In genomic region chr1:153790282-153790995, GRCh38 we compare ENCODE assay signal across 9 cellular contexts. TPM values are rescaled to one million over a fixed set of nuclear protein-coding genes. Genes with fewer than 3 reads are reported as not detected.
DNase-seq lines count a peak whose midpoint lies in the region; ATAC-seq and TF ChIP-seq lines count a peak whose summit lies in the region.
"Had no signal": no experiment of that assay in that cellular context is flagged by ENCODE, and none has a peak within 500 bp of the region (broad histone marks: within the 10 kb centered on the region; RNA-seq: fewer than 3 reads in every experiment).

No MANE protein-coding gene starts in this region.

- peaks cover 23% of the 10 kb centered on the region for H4K20me1 ChIP-seq in neural progenitor cell (ENCODE audit: low read depth)

- H3K4me1 Mint-ChIP-seq in neural progenitor cell: peaks cover 46% of the 10 kb centered on the region

- peaks cover 5% of the 10 kb centered on the region for H3K27me3 Mint-ChIP-seq in neural progenitor cell (ENCODE audit: insufficient read depth, low read depth)

- TF ChIP-seq CTCF in AG04450 (IDR thresholded peaks at IDR 0.05; ENCODE audit: low read depth, low read length) (no peak), neural progenitor cell (IDR thresholded peaks at IDR 0.05) (no peak)

- DNase-seq in AG04450 (ENCODE audit: low read depth, low spot score): peak; percentile 62
- peak in 1 of 2 experiments; percentile 25 for DNase-seq in SJSA1 (ENCODE audit: low read depth in 1 of 2, low spot score in 2 of 2)
- DNase-seq in fibroblast of gingiva (ENCODE audit: low read depth): peak; percentile 88
- no peak for DNase-seq in neural progenitor cell (ENCODE audit: low spot score)
- DNase-seq in NCI-H1930 (lab: John Stamatoyannopoulos, UW): no peak
- no peak for DNase-seq in activated CD4-positive, CD25-positive, alpha-beta regulatory T cell treated with anti-CD3 and anti-CD28 coated beads, Interleukin-2, amount 50 U/mL, for 72 hours

- no peaks in the 10 kb centered on the region for H3K27me3 ChIP-seq in AG04450 (ENCODE audit: control insufficient read depth, insufficient read depth, low read length)
- no peaks in the 10 kb centered on the region for H3K27me3 ChIP-seq in SJSA1 (replicated peaks)
- H3K27me3 ChIP-seq in neural progenitor cell: no peaks in the 10 kb centered on the region

- CTCF ChIA-PET in AG04450 (lab: Charles Lee): interaction anchor here (1.1 to 3.0 kb wide), 4 partner anchors 156 to 218 kb away, joined by 3 to 10 read pairs (median 5); partner anchors contain the start of genes DENND4B and RAB13

- no peaks in the 10 kb centered on the region for H3K36me3 Mint-ChIP-seq in neural progenitor cell

- H3K4me2 ChIP-seq in neural progenitor cell: no peak overlapping the region

- no peak overlapping the region for H3K9ac ChIP-seq in neural progenitor cell

- peak overlapping the region; percentile 53 for H3K27ac Mint-ChIP-seq in neural progenitor cell

- no peak overlapping the region for H3K4me3 Mint-ChIP-seq in neural progenitor cell
- H3K4me3 Mint-ChIP-seq: central memory CD8-positive, alpha-beta T cell had no signal

- H3K36me3 ChIP-seq in SJSA1 (no peaks in the 10 kb centered on the region), neural progenitor cell (no peaks in the 10 kb centered on the region)

- H3K9me3 Mint-ChIP-seq in neural progenitor cell: no peaks in the 10 kb centered on the region
- H3K9me3 Mint-ChIP-seq: central memory CD8-positive, alpha-beta T cell had no signal

- POLR2A ChIA-PET in AG04450 (lab: Yijun Ruan, JAX): interaction anchor here (1.0 to 1.3 kb wide), 5 partner anchors 15 to 200 kb away, joined by 3 to 5 read pairs (median 4); partner anchors contain the start of genes CRTC2, GATAD2B, RPS27 and SLC27A3

- ATAC-seq in GM19324 (IDR thresholded peaks at IDR 0.05; ENCODE audit: low FRiP score, unreplicated experiment) (peak; percentile 7), HG03571 (IDR thresholded peaks at IDR 0.05; ENCODE audit: unreplicated experiment) (no peak)

- peaks cover 21% of the 10 kb centered on the region for H3K4me1 ChIP-seq in SJSA1 (replicated peaks)
- H3K4me1 ChIP-seq in neural progenitor cell: peaks cover 29% of the 10 kb centered on the region

- peaks cover 20% of the 10 kb centered on the region for H3F3A ChIP-seq in neural progenitor cell (ENCODE audit: low read depth)

- H3K4me3 ChIP-seq in AG04450 (ENCODE audit: low read depth, low read length): peak overlapping the region; percentile 41
- H3K4me3 ChIP-seq in SJSA1: no peak overlapping the region
- no peak overlapping the region for H3K4me3 ChIP-seq in neural progenitor cell

- H3K9me3 ChIP-seq in AG04450 (ENCODE audit: control insufficient read depth, insufficient read depth, low read length): peaks cover 4% of the 10 kb centered on the region; the same call in 1 of the 2 replicates
- no peaks in the 10 kb centered on the region for H3K9me3 ChIP-seq in SJSA1 (replicated peaks)
- no peaks in the 10 kb centered on the region for H3K9me3 ChIP-seq in neural progenitor cell (ENCODE audit: low read depth)

- no peaks in the 10 kb centered on the region for H3K79me2 ChIP-seq in neural progenitor cell (ENCODE audit: low read depth)

- H2AFZ ChIP-seq in neural progenitor cell (replicated peaks): no peak overlapping the region

- H3K27ac ChIP-seq in AG04450 (ENCODE audit: low read depth, low read length) (peak overlapping the region; percentile 99), SJSA1 (peak overlapping the region; percentile 36; the same call in 1 of the 2 replicates), neural progenitor cell (no peak overlapping the region)

RNA-seq across cellular contexts. Expression of gene SLC27A3, which starts 15.2 kb away (rescaled TPM):
- polyA plus RNA-seq in AG04450 (2011; rRNA removed): 9.9 and 14.3 TPM in 2 replicates
- polyA minus RNA-seq in AG04450 (2011; rRNA and poly(A)+ RNA removed): 12.6 and 12.9 TPM in 2 replicates
- total RNA-seq in SJSA1 (2014; rRNA removed; shearing (Covaris generic)): 5.7 and 11.9 TPM in 2 replicates
- 8.2 and 10.1 TPM in 2 replicates for total RNA-seq in neural progenitor cell (ENCODE audit: low replicate concordance)

Comparison
In these comparisons a context has a peak if more than half of its experiments do, and no peak if none do; other contexts are left out.
1. DNase-seq: peak in AG04450 (single experiment) and fibroblast of gingiva (single experiment); none in neural progenitor cell (single experiment), NCI-H1930 (0 of 2) and activated CD4-positive, CD25-positive, alpha-beta regulatory T cell treated with anti-CD3 and anti-CD28 coated beads, Interleukin-2, amount 50 U/mL, for 72 hours (single experiment).